ENCODE assay signal across 8 cellular contexts in genomic region chr2:222709191-222709891, GRCh38. TPM values are rescaled to one million over a fixed set of nuclear protein-coding genes. Genes with fewer than 3 reads are reported as not detected.
A peak's percentile ranks its signal among the peaks of the same experiment; 100 is the strongest.
DNase-seq lines count a peak whose midpoint lies in the region; ATAC-seq and TF ChIP-seq lines count a peak whose summit lies in the region.

No MANE protein-coding gene starts in this region.

- H4K20me1 ChIP-seq in OCI-LY7 (ENCODE audit: insufficient read depth, low read length), result no peaks in the 10 kb centered on the region

- TF ChIP-seq EP300 in upper lobe of left lung (IDR thresholded peaks at IDR 0.05), result no peak

- ATAC-seq in HG03025 (IDR thresholded peaks at IDR 0.05; ENCODE audit: low FRiP score, unreplicated experiment), result peak; percentile 56
- ATAC-seq in upper lobe of left lung (ENCODE audit: low FRiP score in 2 of 2), result peak; percentile 90 to 95

- no TSS peak for BruUV-seq in OCI-LY7 (replicated peaks; lab: Mats Ljungman, UMichigan)

- peak overlapping the region; percentile 70 for H2AFZ ChIP-seq in OCI-LY7 (ENCODE audit: low read length)

- H3K27me3 ChIP-seq in upper lobe of left lung, result no peaks in the 10 kb centered on the region

- intact Hi-C loops in OCI-LY7 (cut with micrococcal nuclease; ENCODE audit: unreplicated experiment) (loop anchor here (2.0 kb wide), 2 partner anchors 79 to 203 kb away; no protein-coding TSS in a partner anchor), lower leg skin (cut with DNase I; ENCODE audit: low total_unique reads) (loop anchor here (10.0 kb wide), 2 partner anchors 155 to 195 kb away; partner anchors contain the start of gene ACSL3)

- H3K36me3 ChIP-seq in OCI-LY7 (ENCODE audit: insufficient read depth, low read length), result no peaks in the 10 kb centered on the region
- H3K36me3 ChIP-seq in upper lobe of left lung, result no peaks in the 10 kb centered on the region

- TF ChIP-seq CTCF in OCI-LY7 (conservative IDR thresholded peaks at IDR 0.05; ENCODE audit: low read length) (no peak), lower leg skin (IDR thresholded peaks at IDR 0.05) (peak in 1 of 3 donors; percentile 33), upper lobe of left lung (IDR thresholded peaks at IDR 0.05) (peak in 1 of 6 experiments; percentile 3)

- H3K27ac ChIP-seq in OCI-LY7 (ENCODE audit: low read depth, low read length, poor library complexity, severe bottlenecking), result no peak overlapping the region
- peak overlapping the region; percentile 53 to 79 (median 70) for H3K27ac ChIP-seq in upper lobe of left lung

- H3K9me2 ChIP-seq in OCI-LY7 (ENCODE audit: insufficient read depth, low read length), result no peaks in the 10 kb centered on the region

- H3K9me3 ChIP-seq in OCI-LY7 (ENCODE audit: low read length), result no peaks in the 10 kb centered on the region
- no peaks in the 10 kb centered on the region for H3K9me3 ChIP-seq in upper lobe of left lung

- peak overlapping the region; percentile 2 for H3K4me3 ChIP-seq in OCI-LY7 (ENCODE audit: low read depth, low read length, poor library complexity, severe bottlenecking)
- no peak overlapping the region for H3K4me3 ChIP-seq in lower leg skin (ENCODE audit: low read depth, poor library complexity, severe bottlenecking)
- peak overlapping the region in 3 of 4 donors; percentile 0 to 19 (median 18) for H3K4me3 ChIP-seq in upper lobe of left lung

- peaks cover 22% of the 10 kb centered on the region for H3K4me1 ChIP-seq in OCI-LY7 (ENCODE audit: insufficient read depth, low read length, poor library complexity, severe bottlenecking)
- H3K4me1 ChIP-seq in upper lobe of left lung, result peaks cover 12 to 29% (median 21%) of the 10 kb centered on the region in 4 donors

- POLR2A ChIA-PET in OCI-LY7 (lab: Charles Lee), result interaction anchor here (0.6 to 1.5 kb wide), 12 partner anchors 9 to 205 kb away, joined by 3 to 7 read pairs (median 3); no protein-coding TSS in a partner anchor

- DNase-seq in NCI-H2107 treated with DMSO at 0.1 percent for 48 hours (lab: John Stamatoyannopoulos, UW; ENCODE audit: unreplicated experiment) (peak; percentile 66), NCI-H2107 (lab: John Stamatoyannopoulos, UW) (no peak), OCI-LY7 (ENCODE audit: low spot score) (peak; percentile 53), dermis blood vessel endothelial cell (peak; percentile 91), lower leg skin (ENCODE audit: low spot score in 2 of 2) (peak; percentile 55 to 93), upper lobe of left lung (peak in 1 of 2 donors; percentile 86), NCI-H1694 treated with DMSO at 0.1 percent for 48 hours (lab: John Stamatoyannopoulos, UW) (no peak)

- H3K4me2 ChIP-seq in OCI-LY7 (ENCODE audit: low read length), result peak overlapping the region; percentile 41

- no peaks in the 10 kb centered on the region for H3K79me2 ChIP-seq in OCI-LY7 (ENCODE audit: insufficient read depth, low read depth, low read length)

- CTCF ChIA-PET in OCI-LY7 (lab: Charles Lee; ENCODE audit: unreplicated experiment), result interaction anchor here (0.6 to 1.0 kb wide), 6 partner anchors 22 to 203 kb away, joined by 3 read pairs; no protein-coding TSS in a partner anchor

- WGBS in lower leg skin, 2 donors, result 44 to 48% methylated on average over 16 of the region's 16 CpGs
- 16 to 27% methylated on average over 16 of the region's 16 CpGs for WGBS in upper lobe of left lung, 2 donors

- TF ChIP-seq POLR2A in lower leg skin (IDR thresholded peaks at IDR 0.05) (no peak), upper lobe of left lung (IDR thresholded peaks at IDR 0.05) (peak in 1 of 4 donors; percentile 48)

RNA-seq across cellular contexts. Expression of gene MOGAT1, which starts 37.9 kb away (rescaled TPM):
- not detected in 2 replicates for total RNA-seq in OCI-LY7 (2014; rRNA removed; shearing (Covaris generic))
- total RNA-seq in OCI-LY7 (2022) (not detected in 2 replicates), dermis blood vessel endothelial cell (not detected in 2 replicates), lower leg skin (not detected), upper lobe of left lung (1 to 10 TPM in 4 of 6 donors, under 1 TPM in 2; 0.46 to 4.4 (median 1.1) TPM)

RNA-seq across cellular contexts. Expression of gene FARSB, which starts 53.4 kb away (rescaled TPM):
- total RNA-seq in OCI-LY7 (2014; rRNA removed; shearing (Covaris generic)), result 23.4 and 24.9 TPM in 2 replicates
- 44.5 and 46.7 TPM in 2 replicates for total RNA-seq in OCI-LY7 (2022)
- total RNA-seq in dermis blood vessel endothelial cell, result 5.4 and 14.1 TPM in 2 replicates
- total RNA-seq in lower leg skin, result 10 to 100 TPM in 3 of 4 donors, 1 to 10 TPM in 1; 8.6 to 12.2 (median 11.2) TPM
- total RNA-seq in upper lobe of left lung, result 10 to 100 TPM in 3 of 6 donors, 1 to 10 TPM in 3; 2.0 to 12.5 (median 10.2) TPM

Comparison
In these comparisons a context has a peak if more than half of its experiments do, and no peak if none do; other contexts are left out.
1. DNase-seq: peak in NCI-H2107 treated with DMSO at 0.1 percent for 48 hours (single experiment), OCI-LY7 (single experiment), dermis blood vessel endothelial cell (single experiment) and lower leg skin (2 of 2); none in NCI-H2107 (single experiment) and NCI-H1694 treated with DMSO at 0.1 percent for 48 hours (single experiment).